In the genomic region with DNA sequence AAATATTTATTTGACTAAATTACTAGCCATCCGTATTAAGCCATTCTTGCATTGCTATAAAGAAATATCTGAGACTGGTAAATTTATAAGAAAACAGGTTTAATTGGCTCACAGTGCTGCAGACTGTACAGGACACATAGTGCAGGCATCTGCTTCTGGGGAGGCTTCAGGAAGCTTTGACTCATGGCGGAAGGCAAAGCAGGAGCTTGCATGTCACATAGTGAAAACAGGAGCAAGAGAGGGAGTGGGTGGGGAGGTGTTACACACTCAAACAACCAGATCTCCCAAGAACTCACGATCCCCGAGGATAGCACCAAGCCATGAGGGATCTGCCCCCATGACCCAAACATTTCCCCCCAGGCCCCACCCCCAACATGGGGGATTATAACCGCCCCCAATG, we compare ENCODE assay signal across 23 cellular contexts.
"Had no signal": no experiment of that assay in that cellular context is flagged by ENCODE, and none has a peak within 500 bp of the region (broad histone marks: within the 10 kb centered on the region; RNA-seq: fewer than 3 reads in every experiment).

No MANE protein-coding gene starts in this region.

- H3K36me3 Mint-ChIP-seq: naive thymus-derived CD4-positive, alpha-beta T cell had no signal

- H3K27ac Mint-ChIP-seq: naive thymus-derived CD4-positive, alpha-beta T cell; nephron progenitor cell had no signal

- H3K9me3 Mint-ChIP-seq: naive thymus-derived CD4-positive, alpha-beta T cell had no signal

- H3K4me3 Mint-ChIP-seq: naive thymus-derived CD4-positive, alpha-beta T cell; nephron progenitor cell had no signal

- H3K36me3 ChIP-seq: esophagus muscularis mucosa, gastrocnemius medialis, heart right ventricle, neutrophil, right lobe of liver, tibial artery, upper lobe of left lung, uterus had no signal

- DNase-seq: effector memory CD4-positive, alpha-beta T cell; gastrocnemius medialis; heart right ventricle; hypothalamus; islet precursor cell; mammary epithelial cell; naive thymus-derived CD4-positive, alpha-beta T cell; nephron progenitor cell; psoas muscle; retina; right lobe of liver; stimulated activated CD4-positive, alpha-beta T cell treated with anti-CD3 and anti-CD28 coated beads, Interleukin-15, amount 100 ng/mL, for 24 hours; stimulated activated CD4-positive, alpha-beta T cell treated with anti-CD3 and anti-CD28 coated beads, Interleukin-2, amount 100 ng/mL, for 24 hours; stimulated activated CD4-positive, alpha-beta T cell treated with anti-CD3 and anti-CD28 coated beads, Interleukin-4, amount 100 ng/mL, for 4 hours; stimulated activated naive CD4-positive, alpha-beta T cell treated with Interleukin-2 at 50 U/mL for 16 hours; tibial artery; upper lobe of left lung; uterus had no signal

- H3K4me1 ChIP-seq: esophagus muscularis mucosa, gastrocnemius medialis, heart right ventricle, psoas muscle, tibial artery, upper lobe of left lung, uterus had no signal

- H3K27ac ChIP-seq: coronary artery, epithelial cell of prostate, esophagus muscularis mucosa, gastrocnemius medialis, heart right ventricle, neutrophil, psoas muscle, right lobe of liver, tibial artery, upper lobe of left lung, uterus had no signal

- ATAC-seq: gastrocnemius medialis; heart right ventricle; left lobe of liver; naive thymus-derived CD4-positive, alpha-beta T cell; psoas muscle; right lobe of liver had no signal

- H3K9me3 ChIP-seq: esophagus muscularis mucosa, gastrocnemius medialis, neutrophil, psoas muscle, right lobe of liver, tibial artery, upper lobe of left lung, uterus had no signal

- H3K27me3 ChIP-seq: gastrocnemius medialis, heart right ventricle, neutrophil, right lobe of liver, tibial artery, upper lobe of left lung, uterus had no signal

- H3K4me1 Mint-ChIP-seq: naive thymus-derived CD4-positive, alpha-beta T cell; nephron progenitor cell had no signal

- H3K4me3 ChIP-seq: coronary artery, esophagus muscularis mucosa, gastrocnemius medialis, heart right ventricle, psoas muscle, right lobe of liver, tibial artery, upper lobe of left lung, uterus had no signal
